Comparison of ENCODE assay signal across 10 cellular contexts in the genomic region with DNA sequence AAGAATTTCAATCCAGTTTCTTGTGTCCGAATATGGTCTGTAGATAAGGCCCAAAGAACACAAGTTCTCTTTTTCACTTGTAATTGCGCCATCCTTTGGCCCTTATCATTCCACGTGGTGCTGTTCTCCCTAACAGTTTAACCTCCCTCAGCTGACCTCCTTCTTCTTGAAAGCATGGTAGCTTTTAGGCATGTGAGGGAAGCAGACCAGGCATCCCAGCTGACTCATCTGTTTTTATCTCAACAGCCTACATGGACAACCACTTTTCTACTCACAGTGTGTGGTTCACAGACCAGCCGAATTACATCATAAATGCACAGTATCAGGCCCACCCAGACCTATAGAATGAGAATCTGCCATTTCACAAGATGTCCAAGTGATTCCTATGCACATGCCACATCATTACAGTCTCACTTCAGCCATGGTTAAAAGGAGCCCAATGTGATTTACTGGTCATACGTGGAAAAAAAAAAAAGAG. TPM values are rescaled to one million over a fixed set of nuclear protein-coding genes. Genes with fewer than 3 reads are reported as not detected.
DNase-seq lines count a peak whose midpoint lies in the region; ATAC-seq, FAIRE-seq and TF ChIP-seq lines count a peak whose summit lies in the region.
"Had no signal": no experiment of that assay in that cellular context is flagged by ENCODE, and none has a peak within 500 bp of the region (broad histone marks: within the 10 kb centered on the region; RNA-seq: fewer than 3 reads in every experiment).

No MANE protein-coding gene starts in this region.

- H3K36me3 Mint-ChIP-seq in astrocyte (ENCODE audit: low read depth, unreplicated experiment) = no peaks in the 10 kb centered on the region

- no peak for TF ChIP-seq CTCF in astrocyte (IDR thresholded peaks at IDR 0.05; ENCODE audit: insufficient read depth, low read depth, low read length)
- TF ChIP-seq CTCF in HepG2 (CRISPR knock-in tag; IDR thresholded peaks at IDR 0.05) = peak; percentile 34; the same call in 1 of the 2 replicates
- no peak for TF ChIP-seq CTCF in spleen (IDR thresholded peaks at IDR 0.05 in 8 of 11, conservative IDR thresholded peaks at IDR 0.05 in 3 of 11)

- DNase-seq in Right ventricle myocardium inferior (ENCODE audit: missing footprints) (no peak), cardiac septum (ENCODE audit: low spot score) (no peak), astrocyte (ENCODE audit: low read depth) (peak; percentile 87), HepG2 (ENCODE audit: low spot score) (peak; percentile 92), spleen (no peak), NCI-H1417 (lab: John Stamatoyannopoulos, UW) (no peak)
- DNase-seq: DND-41, GOT3 had no signal

- H3K79me2 ChIP-seq in astrocyte (ENCODE audit: insufficient read depth, low read length) (no peaks in the 10 kb centered on the region), HepG2 (ENCODE audit: insufficient read depth, low read length) (no peaks in the 10 kb centered on the region)

- peak overlapping the region; percentile 40 for H2AFZ ChIP-seq in astrocyte (ENCODE audit: low read depth, low read length)
- no peak overlapping the region for H2AFZ ChIP-seq in HepG2 (ENCODE audit: low read length)

- in situ Hi-C loops in HepG2 (cut with HindIII; ENCODE audit: extremely low pct_ligation_motif_present, low pct_unique_long_range_greater_than_20kb) = no loop called here

- H4K20me1 ChIP-seq in astrocyte (ENCODE audit: insufficient read depth, low read length) (no peaks in the 10 kb centered on the region), HepG2 (ENCODE audit: insufficient read depth, low read length) (no peaks in the 10 kb centered on the region)

- no peak overlapping the region for H3K4me3 Mint-ChIP-seq in astrocyte (ENCODE audit: unreplicated experiment)

- peaks cover 4% of the 10 kb centered on the region for H3K4me1 Mint-ChIP-seq in astrocyte (ENCODE audit: low read depth, unreplicated experiment)

- no peak for TF ChIP-seq POLR2A in HepG2 (IDR thresholded peaks at IDR 0.05; ENCODE audit: insufficient read depth in 1 of 2, low read depth in 2 of 2, low read length in 2 of 2)
- no peak for TF ChIP-seq POLR2A in spleen (IDR thresholded peaks at IDR 0.05)

- FAIRE-seq in astrocyte (lab: Jason Lieb, UNC) = no peak
- FAIRE-seq in HepG2 (lab: Jason Lieb, UNC) = peak; percentile 77

- CTCF ChIA-PET in HepG2 (lab: Yijun Ruan, JAX; ENCODE audit: low intra/inter-chr PET ratio, low total read pairs) = interaction anchor here (1.1 kb wide), 1 partner anchor 27 kb away, joined by 3 read pairs; the partner anchor contains the start of gene PLIN2

- no TSS peak for BruUV-seq in HepG2 (replicated peaks; lab: Mats Ljungman, UMichigan)

- 15% methylated on average over 5 of the region's 5 CpGs for WGBS in HepG2 (ENCODE audit: low lambda C conversion rate)
- 45 to 76% (median 51%) methylated on average over 5 of the region's 5 CpGs for WGBS in spleen, 5 donors

- no peaks in the 10 kb centered on the region for H3K9me3 Mint-ChIP-seq in astrocyte (ENCODE audit: unreplicated experiment)

- peak in 1 of 2 experiments; percentile 94; a peak in 2 of 4 replicates for TF ChIP-seq EP300 in HepG2 (IDR thresholded peaks at IDR 0.05; ENCODE audit: low read depth in 2 of 2, low read length in 2 of 2)
- peak; percentile 80 for TF ChIP-seq EP300 in HepG2 (CRISPR knock-in tag; IDR thresholded peaks at IDR 0.05; ENCODE audit: borderline replicate concordance)

- H3K4me3 ChIP-seq in astrocyte (ENCODE audit: insufficient read depth, low read depth, low read length) = no peak overlapping the region
- no peak overlapping the region; a peak in 1 of 6 replicates for H3K4me3 ChIP-seq in HepG2 (replicated peaks in 1 of 3; ENCODE audit: insufficient read depth in 1 of 3, low read depth in 2 of 3, low read length in 3 of 3)
- H3K4me3 ChIP-seq in spleen = no peak overlapping the region

- peak overlapping the region; percentile 31 for H3K27ac Mint-ChIP-seq in astrocyte (ENCODE audit: unreplicated experiment)

- ATAC-seq in Right ventricle myocardium inferior (peak; percentile 93), HepG2 (no peak; the same call in 2 of the 3 replicates), GM21526 (IDR thresholded peaks at IDR 0.05; ENCODE audit: low FRiP score, unreplicated experiment) (no peak), GM19463 (IDR thresholded peaks at IDR 0.05; ENCODE audit: unreplicated experiment) (no peak)

- H3K4me2 ChIP-seq in astrocyte (ENCODE audit: low read length) (no peak overlapping the region), HepG2 (ENCODE audit: low read depth, low read length) (peak overlapping the region; percentile 65)

- no peaks in the 10 kb centered on the region for H3K36me3 ChIP-seq in astrocyte (ENCODE audit: insufficient read depth, low read length)
- H3K36me3 ChIP-seq in HepG2 (replicated peaks in 1 of 2; ENCODE audit: control insufficient read depth in 1 of 2, insufficient read depth in 2 of 2, low read length in 2 of 2) = no peaks in the 10 kb centered on the region
- no peaks in the 10 kb centered on the region for H3K36me3 ChIP-seq in spleen

- intact Hi-C loops in Right ventricle myocardium inferior (cut with DNase I) = no loop called here
- intact Hi-C loops in cardiac septum (cut with DNase I) = no loop called here
- intact Hi-C loops in HepG2 (cut with micrococcal nuclease; ENCODE audit: unreplicated experiment) = no loop called here
- intact Hi-C loops in spleen (cut with DNase I; ENCODE audit: low total_unique reads) = no loop called here

- H3K9me3 ChIP-seq in astrocyte (ENCODE audit: insufficient read depth, low read depth, low read length) = no peaks in the 10 kb centered on the region
- H3K9me3 ChIP-seq in HepG2 (ENCODE audit: low read length) = no peaks in the 10 kb centered on the region
- H3K9me3 ChIP-seq in spleen = no peaks in the 10 kb centered on the region

- H3K27ac ChIP-seq in astrocyte (ENCODE audit: low read depth, low read length) = no peak overlapping the region
- H3K27ac ChIP-seq in HepG2 (ENCODE audit: extremely low read length, insufficient read depth, low read length) = peak overlapping the region; percentile 83
- peak overlapping the region in 3 of 8 donors; percentile 13 to 42 (median 27) for H3K27ac ChIP-seq in spleen

- H3K4me1 ChIP-seq in astrocyte (ENCODE audit: insufficient read depth, low read length) = peaks cover 4% of the 10 kb centered on the region
- peaks cover 98% of the 10 kb centered on the region for H3K4me1 ChIP-seq in HepG2 (ENCODE audit: insufficient read depth, low read length)
- H3K4me1 ChIP-seq in spleen = peaks cover 0 to 12% (median 0%) of the 10 kb centered on the region in 6 donors

- H3K9ac ChIP-seq in astrocyte (ENCODE audit: low read length) (no peak overlapping the region), HepG2 (ENCODE audit: insufficient read depth, low read depth, low read length) (peak overlapping the region; percentile 57)

- no peak for TF ChIP-seq RAD21 in HepG2 (CRISPR knock-in tag; IDR thresholded peaks at IDR 0.05)

- POLR2A ChIA-PET in HepG2 (lab: Yijun Ruan, JAX) = interaction anchor here (0.7 to 3.1 kb wide), 6 partner anchors 9 to 40 kb away, joined by 3 to 14 read pairs (median 3); no protein-coding TSS in a partner anchor

- H3K27me3 ChIP-seq in astrocyte (ENCODE audit: insufficient read depth, low read length) (no peaks in the 10 kb centered on the region), HepG2 (ENCODE audit: control insufficient read depth in 1 of 2, insufficient read depth in 2 of 2, low read length in 2 of 2) (no peaks in the 10 kb centered on the region), spleen (replicated peaks in 1 of 7) (no peaks in the 10 kb centered on the region)

- peaks cover 2% of the 10 kb centered on the region for H3K27me3 Mint-ChIP-seq in astrocyte (ENCODE audit: low read depth, unreplicated experiment)

RNA-seq across cellular contexts. Expression of gene PLIN2, which starts 26.9 kb away (rescaled TPM):
- total RNA-seq in Right ventricle myocardium inferior = 82.8 TPM
- total RNA-seq in cardiac septum = 34.9 TPM
- 13.1 and 14.4 TPM in 2 replicates for total RNA-seq in astrocyte
- total RNA-seq in HepG2 (2016; rRNA removed; fragmentation: Illumina TruSeq; extraction: Trizol) = 173 and 246 TPM in 2 replicates
- 50.1 and 56.5 TPM in 2 replicates for total RNA-seq in HepG2 (2016; cell fraction: cytosol; rRNA removed; fragmentation: Illumina TruSeq; extraction: Trizol; ENCODE audit: low read depth)
- 166 and 239 TPM in 2 replicates for total RNA-seq in HepG2 (2016; cell fraction: insoluble cytoplasmic fraction; rRNA removed; fragmentation: Illumina TruSeq; extraction: Trizol)
- 84.9 and 96.5 TPM in 2 replicates for total RNA-seq in HepG2 (2016; cell fraction: membrane; rRNA removed; fragmentation: Illumina TruSeq; extraction: Trizol)
- total RNA-seq in HepG2 (2016; cell fraction: nucleus; rRNA removed; fragmentation: Illumina TruSeq; extraction: Trizol) = 91.2 and 93.1 TPM in 2 replicates
- 822 and 951 TPM in 2 replicates for polyA plus RNA-seq in HepG2 (2011; rRNA removed)
- polyA plus RNA-seq in HepG2 (2011; cell fraction: cytosol; rRNA removed) = 1,188 and 1,378 TPM in 2 replicates
- polyA plus RNA-seq in HepG2 (2011; cell fraction: nucleus; rRNA removed) = 444 and 605 TPM in 2 replicates
- 656 and 669 TPM in 2 replicates for polyA plus RNA-seq in HepG2 (2012)
- polyA plus RNA-seq in HepG2 (2016; cell fraction: cytosol; fragmentation: Illumina TruSeq; extraction: Trizol; ENCODE audit: low read depth) = 43.1 and 46.9 TPM in 2 replicates
- polyA plus RNA-seq in HepG2 (2016; cell fraction: insoluble cytoplasmic fraction; fragmentation: Illumina TruSeq; extraction: Trizol; ENCODE audit: low read depth) = 237 and 238 TPM in 2 replicates
- polyA plus RNA-seq in HepG2 (2016; cell fraction: membrane; fragmentation: Illumina TruSeq; extraction: Trizol; ENCODE audit: low read depth) = 58.7 and 59.1 TPM in 2 replicates
- polyA plus RNA-seq in HepG2 (2016; cell fraction: nucleus; fragmentation: Illumina TruSeq; extraction: Trizol; ENCODE audit: insufficient read depth, low read depth) = 110 and 124 TPM in 2 replicates
- polyA minus RNA-seq in HepG2 (2011; rRNA and poly(A)+ RNA removed; ENCODE audit: low replicate concordance) = 19.7 and 3,602 TPM in 2 replicates
- polyA minus RNA-seq in HepG2 (2011; cell fraction: cytosol; rRNA and poly(A)+ RNA removed) = 634 and 723 TPM in 2 replicates
- 230 and 413 TPM in 2 replicates for polyA minus RNA-seq in HepG2 (2011; cell fraction: nucleus; rRNA and poly(A)+ RNA removed)
- total RNA-seq in spleen = 100 to 1,000 TPM in 1 of 7 donors, 10 to 100 TPM in 6; 46.2 to 105 (median 64.2) TPM
- 10 to 100 TPM; 18.4 to 47.5 (median 46.4) TPM for polyA plus RNA-seq in spleen

RNA-seq across cellular contexts. Expression of gene HAUS6, which starts 51.5 kb away (rescaled TPM):
- total RNA-seq in Right ventricle myocardium inferior (6.0 TPM), cardiac septum (6.4 TPM), astrocyte (13.7 and 16.0 TPM in 2 replicates), HepG2 (2016; rRNA removed; fragmentation: Illumina TruSeq; extraction: Trizol) (31.1 and 51.3 TPM in 2 replicates), spleen (10 to 100 TPM; 10.1 to 13.5 (median 12.8) TPM)
- 8.8 and 9.4 TPM in 2 replicates for total RNA-seq in HepG2 (2016; cell fraction: cytosol; rRNA removed; fragmentation: Illumina TruSeq; extraction: Trizol; ENCODE audit: low read depth)
- total RNA-seq in HepG2 (2016; cell fraction: insoluble cytoplasmic fraction; rRNA removed; fragmentation: Illumina TruSeq; extraction: Trizol) = 28.3 and 49.0 TPM in 2 replicates
- total RNA-seq in HepG2 (2016; cell fraction: membrane; rRNA removed; fragmentation: Illumina TruSeq; extraction: Trizol) = 13.2 and 16.4 TPM in 2 replicates
- total RNA-seq in HepG2 (2016; cell fraction: nucleus; rRNA removed; fragmentation: Illumina TruSeq; extraction: Trizol) = 28.7 and 30.6 TPM in 2 replicates
- polyA plus RNA-seq in HepG2 (2011; rRNA removed) (6.2 and 9.8 TPM in 2 replicates), spleen (1 to 10 TPM; 4.4 to 4.7 (median 4.6) TPM)
- 3.9 and 4.5 TPM in 2 replicates for polyA plus RNA-seq in HepG2 (2011; cell fraction: cytosol; rRNA removed)
- polyA plus RNA-seq in HepG2 (2011; cell fraction: nucleus; rRNA removed) = 5.5 and 6.2 TPM in 2 replicates
- polyA plus RNA-seq in HepG2 (2012) = 8.1 and 13.3 TPM in 2 replicates
- 0.77 and 1.1 TPM in 2 replicates for polyA plus RNA-seq in HepG2 (2016; cell fraction: cytosol; fragmentation: Illumina TruSeq; extraction: Trizol; ENCODE audit: low read depth)
- 25.0 and 27.9 TPM in 2 replicates for polyA plus RNA-seq in HepG2 (2016; cell fraction: insoluble cytoplasmic fraction; fragmentation: Illumina TruSeq; extraction: Trizol; ENCODE audit: low read depth)
- 3.1 and 3.4 TPM in 2 replicates for polyA plus RNA-seq in HepG2 (2016; cell fraction: membrane; fragmentation: Illumina TruSeq; extraction: Trizol; ENCODE audit: low read depth)
- polyA plus RNA-seq in HepG2 (2016; cell fraction: nucleus; fragmentation: Illumina TruSeq; extraction: Trizol; ENCODE audit: insufficient read depth, low read depth) = 36.4 and 41.0 TPM in 2 replicates
- 10.4 and 16.3 TPM in 2 replicates for polyA minus RNA-seq in HepG2 (2011; rRNA and poly(A)+ RNA removed; ENCODE audit: low replicate concordance)
- polyA minus RNA-seq in HepG2 (2011; cell fraction: cytosol; rRNA and poly(A)+ RNA removed) = 9.9 and 12.0 TPM in 2 replicates
- polyA minus RNA-seq in HepG2 (2011; cell fraction: nucleus; rRNA and poly(A)+ RNA removed) = 21.0 and 21.8 TPM in 2 replicates

Comparison
In these comparisons a context has a peak if more than half of its experiments do, and no peak if none do; other contexts are left out.
1. DNase-seq: peak in astrocyte (single experiment) and HepG2 (single experiment); none in Right ventricle myocardium inferior (single experiment), cardiac septum (single experiment), spleen (single experiment) and NCI-H1417 (0 of 3).